In genomic region chrX:14700982-14701381, GRCh38 we compare ENCODE assay signal across 2 cellular contexts.
TF ChIP-seq lines count a peak whose summit lies in the region.

No MANE protein-coding gene starts in this region.

TF ChIP-seq in HepG2, 621 proteins besides CTCF, POLR2A, EP300 and RAD21:
- TF ChIP-seq, protein P1, sequence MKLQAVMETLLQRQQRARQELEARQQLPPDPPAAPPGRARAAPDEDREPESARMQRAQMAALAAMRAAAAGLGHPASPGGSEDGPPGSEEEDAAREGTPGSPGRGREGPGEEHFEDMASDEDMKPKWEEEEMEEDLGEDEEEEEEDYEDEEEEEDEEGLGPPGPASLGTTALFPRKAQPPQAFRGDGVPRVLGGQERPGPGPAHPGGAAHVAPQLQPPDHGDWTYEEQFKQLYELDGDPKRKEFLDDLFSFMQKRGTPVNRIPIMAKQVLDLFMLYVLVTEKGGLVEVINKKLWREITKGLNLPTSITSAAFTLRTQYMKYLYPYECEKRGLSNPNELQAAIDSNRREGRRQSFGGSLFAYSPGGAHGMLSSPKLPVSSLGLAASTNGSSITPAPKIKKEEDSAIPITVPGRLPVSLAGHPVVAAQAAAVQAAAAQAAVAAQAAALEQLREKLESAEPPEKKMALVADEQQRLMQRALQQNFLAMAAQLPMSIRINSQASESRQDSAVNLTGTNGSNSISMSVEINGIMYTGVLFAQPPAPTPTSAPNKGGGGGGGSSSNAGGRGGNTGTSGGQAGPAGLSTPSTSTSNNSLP (IDR thresholded peaks at IDR 0.05; ENCODE audit: low read depth, low read length) = no peak
- TF ChIP-seq, protein P2, sequence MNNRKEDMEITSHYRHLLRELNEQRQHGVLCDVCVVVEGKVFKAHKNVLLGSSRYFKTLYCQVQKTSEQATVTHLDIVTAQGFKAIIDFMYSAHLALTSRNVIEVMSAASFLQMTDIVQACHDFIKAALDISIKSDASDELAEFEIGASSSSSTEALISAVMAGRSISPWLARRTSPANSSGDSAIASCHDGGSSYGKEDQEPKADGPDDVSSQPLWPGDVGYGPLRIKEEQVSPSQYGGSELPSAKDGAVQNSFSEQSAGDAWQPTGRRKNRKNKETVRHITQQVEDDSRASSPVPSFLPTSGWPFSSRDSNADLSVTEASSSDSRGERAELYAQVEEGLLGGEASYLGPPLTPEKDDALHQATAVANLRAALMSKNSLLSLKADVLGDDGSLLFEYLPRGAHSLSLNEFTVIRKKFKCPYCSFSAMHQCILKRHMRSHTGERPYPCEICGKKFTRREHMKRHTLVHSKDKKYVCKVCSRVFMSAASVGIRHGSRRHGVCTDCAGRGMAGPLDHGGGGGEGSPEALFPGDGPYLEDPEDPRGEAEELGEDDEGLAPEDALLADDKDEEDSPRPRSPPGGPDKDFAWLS (CRISPR knock-in tag; IDR thresholded peaks at IDR 0.05; ENCODE audit: borderline replicate concordance) = no peak
- peak; percentile 69 for TF ChIP-seq CEBPB (IDR thresholded peaks at IDR 0.05; ENCODE audit: borderline replicate concordance, low read depth, low read length)

TF ChIP-seq in IMR-90, 13 proteins besides CTCF, POLR2A, EP300 and RAD21:
- TF ChIP-seq CEBPB (IDR thresholded peaks at IDR 0.05; ENCODE audit: low read depth, low read length) (peak; percentile 50), MAFK (IDR thresholded peaks at IDR 0.05; ENCODE audit: low read depth, low read length) (no peak), FOS (IDR thresholded peaks at IDR 0.05; ENCODE audit: low read depth, low read length) (no peak), CHD1 (IDR thresholded peaks at IDR 0.05; ENCODE audit: low read depth, low read length) (no peak), RCOR1 (IDR thresholded peaks at IDR 0.05; ENCODE audit: insufficient replicate concordance, low read length) (no peak)
